In genomic region chr6:136103101-136103688, GRCh38 we compare ENCODE assay signal across 15 cellular contexts.
A peak's percentile ranks its signal among the peaks of the same experiment; 100 is the strongest.
DNase-seq lines count a peak whose midpoint lies in the region; ATAC-seq and TF ChIP-seq lines count a peak whose summit lies in the region.
"Had no signal": no experiment of that assay in that cellular context is flagged by ENCODE, and none has a peak within 500 bp of the region (broad histone marks: within the 10 kb centered on the region; RNA-seq: fewer than 3 reads in every experiment).

No MANE protein-coding gene starts in this region.

- peak; percentile 21 for ATAC-seq in WTC11

- no peaks in the 10 kb centered on the region for H3K36me3 Mint-ChIP-seq in WTC11

- H3K79me1 ChIP-seq in mesendoderm (ENCODE audit: low read length), result no peaks in the 10 kb centered on the region

- H3K4me3 Mint-ChIP-seq in WTC11, result no peak overlapping the region
- H3K4me3 Mint-ChIP-seq: B cell had no signal

- H3K4me1 ChIP-seq in mesendoderm (ENCODE audit: control insufficient read depth, low read depth, low read length) (no peaks in the 10 kb centered on the region), stomach smooth muscle (ENCODE audit: control insufficient read depth, insufficient read depth, low read length) (peaks cover 26% of the 10 kb centered on the region), testis (peaks cover 9% of the 10 kb centered on the region)

- peaks cover 33% of the 10 kb centered on the region for H3K4me1 Mint-ChIP-seq in WTC11

- no peak overlapping the region for H2BK120ac ChIP-seq in mesendoderm (ENCODE audit: low read depth, low read length)

- no peak overlapping the region for H3K18ac ChIP-seq in mesendoderm (ENCODE audit: low read length)

- H3K4me2 ChIP-seq in mesendoderm (ENCODE audit: low read length), result no peak overlapping the region

- H3K27me3 Mint-ChIP-seq in WTC11 (ENCODE audit: low read depth), result peaks cover 95% of the 10 kb centered on the region

- CTCF ChIA-PET in WTC11 (lab: Charles Lee), result interaction anchor here (1.8 kb wide), 1 partner anchor 11 kb away, joined by 4 read pairs; no protein-coding TSS in a partner anchor

- H3K36me3 ChIP-seq in mesendoderm (ENCODE audit: control insufficient read depth, insufficient read depth, low read length) (no peaks in the 10 kb centered on the region), stomach smooth muscle (ENCODE audit: control insufficient read depth in 2 of 2, insufficient read depth in 2 of 2, low read length in 2 of 2) (no peaks in the 10 kb centered on the region), testis (ENCODE audit: low read depth, missing control alignments) (no peaks in the 10 kb centered on the region)
- H3K36me3 ChIP-seq: MG63 had no signal

- H3K9ac ChIP-seq in mesendoderm (ENCODE audit: low read length) (no peak overlapping the region), stomach smooth muscle (ENCODE audit: low read length in 2 of 2) (peak overlapping the region; percentile 64 to 67)

- H3K4ac ChIP-seq in mesendoderm (ENCODE audit: low read depth, low read length), result no peak overlapping the region

- H3K9me3 ChIP-seq in stomach smooth muscle (ENCODE audit: control insufficient read depth in 2 of 2, low read length in 2 of 2) (no peaks in the 10 kb centered on the region), testis (no peaks in the 10 kb centered on the region)
- H3K9me3 ChIP-seq: MG63 had no signal

- no peaks in the 10 kb centered on the region for H3K79me2 ChIP-seq in mesendoderm (ENCODE audit: control insufficient read depth, insufficient read depth, low read length)

- peaks cover 7% of the 10 kb centered on the region; the same call in 1 of the 2 replicates for H3K9me3 Mint-ChIP-seq in WTC11

- no CpG with 5 or more reads among the region's 5 CpGs for WGBS in mesendoderm (ENCODE audit: extremely low coverage, insufficient coverage, low lambda C conversion rate)
- WGBS in testis, 2 donors, result 77 to 81% methylated on average over 5 of the region's 5 CpGs

- H2BK5ac ChIP-seq in mesendoderm (ENCODE audit: low read length), result no peak overlapping the region

- no peak for TF ChIP-seq POLR2A in testis (IDR thresholded peaks at IDR 0.05)

- H3K27ac ChIP-seq in mesendoderm (ENCODE audit: low read depth, low read length), result no peak overlapping the region
- peak overlapping the region; percentile 96 for H3K27ac ChIP-seq in stomach smooth muscle (ENCODE audit: low read length)
- H3K27ac ChIP-seq in testis, result peak overlapping the region in 1 of 2 donors; percentile 47

- no peak overlapping the region for H3K27ac Mint-ChIP-seq in WTC11
- H3K27ac Mint-ChIP-seq: B cell had no signal

- no peak overlapping the region for H2BK15ac ChIP-seq in mesendoderm (replicated peaks; ENCODE audit: low read depth)

- POLR2A ChIA-PET in WTC11 (lab: Charles Lee), result no interaction called here

- no peak overlapping the region for H4K8ac ChIP-seq in mesendoderm (ENCODE audit: low read depth, low read length)

- H2AK5ac ChIP-seq in mesendoderm (ENCODE audit: low read length), result no peak overlapping the region

- no peak overlapping the region for H3K4me3 ChIP-seq in fibroblast of pulmonary artery (replicated peaks; ENCODE audit: low read depth, low read length)
- no peak overlapping the region for H3K4me3 ChIP-seq in mesendoderm (ENCODE audit: low read length)
- H3K4me3 ChIP-seq in stomach smooth muscle (ENCODE audit: low read length in 2 of 2), result peak overlapping the region; percentile 37 to 63
- H3K4me3 ChIP-seq in testis, result no peak overlapping the region
- H3K4me3 ChIP-seq: MG63 had no signal

- H3K27me3 ChIP-seq in mesendoderm (ENCODE audit: insufficient read depth, low read length, poor library complexity) (no peaks in the 10 kb centered on the region), stomach smooth muscle (ENCODE audit: control insufficient read depth in 1 of 2, insufficient read depth in 2 of 2, low read length in 2 of 2) (no peaks in the 10 kb centered on the region), testis (no peaks in the 10 kb centered on the region)
- H3K27me3 ChIP-seq: MG63 had no signal

- no peak for DNase-seq in WTC11 (ENCODE audit: low spot score)
- DNase-seq in fibroblast of pulmonary artery (ENCODE audit: low read depth), result peak; percentile 77
- peak; percentile 22 for DNase-seq in mesendoderm
- no peak for DNase-seq in EL
- DNase-seq in MV-4-11 (lab: John Stamatoyannopoulos, UW), result no peak
- DNase-seq in NOMO-1 treated with dmso at 0.1 percent for 144 hours (lab: John Stamatoyannopoulos, UW; ENCODE audit: unreplicated experiment), result no peak
- no peak for DNase-seq in testis
- DNase-seq: central memory CD4-positive, alpha-beta T cell; DMS79 treated with DMSO at 0.1 percent for 48 hours; erythroblast; MG63; NCI-H2171; SW 1271 had no signal

- H4K5ac ChIP-seq in mesendoderm (ENCODE audit: low read length), result no peak overlapping the region

- H3K23ac ChIP-seq in mesendoderm (ENCODE audit: low read length), result no peak overlapping the region

- intact Hi-C loops in testis (cut with DNase I; ENCODE audit: low total_unique reads), result no loop called here

- TF ChIP-seq CTCF in WTC11 (IDR thresholded peaks at IDR 0.05) (no peak), fibroblast of pulmonary artery (IDR thresholded peaks at IDR 0.05; ENCODE audit: low read length, missing control alignments) (no peak), testis (IDR thresholded peaks at IDR 0.05) (no peak)

- H3K56ac ChIP-seq in mesendoderm (ENCODE audit: low read length), result no peak overlapping the region

TF ChIP-seq in WTC11, 78 proteins besides CTCF, POLR2A, EP300 and RAD21:
- no peak for TF ChIP-seq ZBTB43 (CRISPR knock-in tag; IDR thresholded peaks at IDR 0.05)
- no peak for TF ChIP-seq NR3C1 (CRISPR knock-in tag; conservative IDR thresholded peaks at IDR 0.05; ENCODE audit: low read depth)
- no peak for TF ChIP-seq NFATC4 (CRISPR knock-in tag; IDR thresholded peaks at IDR 0.05)
- TF ChIP-seq ATF2 (CRISPR knock-in tag; IDR thresholded peaks at IDR 0.05; ENCODE audit: borderline replicate concordance, low read depth), result no peak
- TF ChIP-seq ZBTB21 (CRISPR knock-in tag; IDR thresholded peaks at IDR 0.05; ENCODE audit: borderline replicate concordance), result no peak
- TF ChIP-seq FOXP1 (CRISPR knock-in tag; IDR thresholded peaks at IDR 0.05; ENCODE audit: borderline replicate concordance), result no peak
- TF ChIP-seq NFYB (CRISPR knock-in tag; conservative IDR thresholded peaks at IDR 0.05; ENCODE audit: low read depth), result no peak
- no peak for TF ChIP-seq SMAD4 (CRISPR knock-in tag; IDR thresholded peaks at IDR 0.05)
- TF ChIP-seq EMX1 (CRISPR knock-in tag; IDR thresholded peaks at IDR 0.05), result no peak
- TF ChIP-seq NFE2L1 (CRISPR knock-in tag; IDR thresholded peaks at IDR 0.05), result no peak
- TF ChIP-seq ERG (CRISPR knock-in tag; IDR thresholded peaks at IDR 0.05), result no peak
- no peak for TF ChIP-seq JAZF1 (CRISPR knock-in tag; IDR thresholded peaks at IDR 0.05)
- no peak for TF ChIP-seq ZNF423 (CRISPR knock-in tag; IDR thresholded peaks at IDR 0.05)
- no peak for TF ChIP-seq FOXJ3 (CRISPR knock-in tag; IDR thresholded peaks at IDR 0.05; ENCODE audit: borderline replicate concordance)
- no peak for TF ChIP-seq GABPB1 (CRISPR knock-in tag; IDR thresholded peaks at IDR 0.05)
- no peak for TF ChIP-seq MXD4 (CRISPR knock-in tag; IDR thresholded peaks at IDR 0.05; ENCODE audit: borderline replicate concordance)
- no peak for TF ChIP-seq OVOL2 (CRISPR knock-in tag; IDR thresholded peaks at IDR 0.05; ENCODE audit: borderline replicate concordance)
- TF ChIP-seq TEAD4 (CRISPR knock-in tag; IDR thresholded peaks at IDR 0.05), result no peak

Comparison
In these comparisons a context has a peak if more than half of its experiments do, and no peak if none do; other contexts are left out.
1. DNase-seq: peak in fibroblast of pulmonary artery (single experiment) and mesendoderm (single experiment); none in WTC11 (single experiment), EL (single experiment), MV-4-11 (single experiment), NOMO-1 treated with dmso at 0.1 percent for 144 hours (single experiment) and testis (single experiment).
2. H3K4me3 ChIP-seq: peak in stomach smooth muscle (2 of 2); none in fibroblast of pulmonary artery (single experiment), mesendoderm (single experiment) and testis (0 of 2).